ENCODE assay signal across 8 cellular contexts in genomic region chr13:41302743-41303142, GRCh38.
"Had no signal": no experiment of that assay in that cellular context is flagged by ENCODE, and none has a peak within 500 bp of the region (broad histone marks: within the 10 kb centered on the region; RNA-seq: fewer than 3 reads in every experiment).

No MANE protein-coding gene starts in this region.

- H3K4me3 ChIP-seq: GM23248, HAP-1 had no signal

- H3K9ac ChIP-seq: GM23248 had no signal

- H3K36me3 ChIP-seq: HAP-1 had no signal

- H3K9me3 ChIP-seq: HAP-1 had no signal

- H3K27ac Mint-ChIP-seq: HFFc6, IgD-negative memory B cell had no signal

- ATAC-seq: HCT116 had no signal

- H3K4me1 ChIP-seq: HAP-1 had no signal

- H3K4me3 Mint-ChIP-seq: HFFc6, IgD-negative memory B cell had no signal

- H3K9me3 Mint-ChIP-seq: HFFc6, IgD-negative memory B cell had no signal

- FAIRE-seq: HTR-8/SVneo had no signal

- H2AFZ ChIP-seq: GM23248 had no signal

- DNase-seq: GM23248, GOT3, H7, HFFc6 had no signal

- H3K27ac ChIP-seq: GM23248 had no signal
